Comparison of ENCODE assay signal across 8 cellular contexts in genomic region chr13:29508130-29508873, GRCh38.
DNase-seq lines count a peak whose midpoint lies in the region; ATAC-seq and TF ChIP-seq lines count a peak whose summit lies in the region.

No MANE protein-coding gene starts in this region.

- intact Hi-C loops in Calu3 (cut with micrococcal nuclease; ENCODE audit: unreplicated experiment) (loop anchor here (2.0 to 5.0 kb wide), 2 partner anchors 200 to 604 kb away; no protein-coding TSS in a partner anchor), transverse colon (cut with DNase I; ENCODE audit: low total_unique reads) (loop anchor here (5.0 kb wide), 1 partner anchor 604 kb away; no protein-coding TSS in a partner anchor)

- TF ChIP-seq EP300 in transverse colon (IDR thresholded peaks at IDR 0.05; ENCODE audit: low read depth) = no peak

- ATAC-seq in GM21390 (IDR thresholded peaks at IDR 0.05; ENCODE audit: unreplicated experiment) = peak; percentile 77

- peak overlapping the region; percentile 56 for H2AK5ac ChIP-seq in trophoblast cell (ENCODE audit: low read length)

- no peak overlapping the region for H2BK120ac ChIP-seq in trophoblast cell (ENCODE audit: insufficient read depth, low read length, poor library complexity)

- H3K9me3 ChIP-seq in MM.1S (replicated peaks; ENCODE audit: insufficient read depth, low read length) (no peaks in the 10 kb centered on the region), SK-N-MC (ENCODE audit: low read depth, low read length) (no peaks in the 10 kb centered on the region), trophoblast cell (ENCODE audit: insufficient read depth, low read depth, low read length) (peaks cover 2% of the 10 kb centered on the region), transverse colon (no peaks in the 10 kb centered on the region)

- H3K4me3 ChIP-seq in MM.1S (ENCODE audit: low read length) (no peak overlapping the region), SK-N-MC (no peak overlapping the region), trophoblast cell (ENCODE audit: low read depth, low read length) (no peak overlapping the region), transverse colon (no peak overlapping the region)

- DNase-seq in Calu3 (peak; percentile 75), MM.1S (peak; percentile 51), SK-N-MC (ENCODE audit: low read depth, low spot score) (peak; percentile 40), glomerular visceral epithelial cell (ENCODE audit: extremely low spot score) (peak; percentile 83), trophoblast cell (peak; percentile 78 to 93), transverse colon (peak; percentile 88)
- DNase-seq in activated naive CD4-positive, alpha-beta T cell treated with anti-CD3 and anti-CD28 coated beads, Interleukin-2, amount 10 ng/mL, durations not matched to agents 7 days and 5 days = peak; percentile 79

- H2BK12ac ChIP-seq in trophoblast cell (ENCODE audit: low read length) = peak overlapping the region; percentile 21

- H3K4me1 ChIP-seq in MM.1S (ENCODE audit: low read length) = no peaks in the 10 kb centered on the region
- H3K4me1 ChIP-seq in trophoblast cell (ENCODE audit: control insufficient read depth in 1 of 2, insufficient read depth in 2 of 2, low read length in 2 of 2) = peaks cover 7 to 15% of the 10 kb centered on the region in 2 experiments
- peaks cover 0 to 7% (median 4%) of the 10 kb centered on the region in 4 donors for H3K4me1 ChIP-seq in transverse colon

- H3K23ac ChIP-seq in trophoblast cell (ENCODE audit: low read length) = no peak overlapping the region

- H3K27me3 ChIP-seq in MM.1S (replicated peaks; ENCODE audit: insufficient read depth, low read length) (no peaks in the 10 kb centered on the region), trophoblast cell (ENCODE audit: insufficient read depth, low read length) (no peaks in the 10 kb centered on the region), transverse colon (peaks cover 7% of the 10 kb centered on the region)

- peak overlapping the region; percentile 6 for H3K14ac ChIP-seq in trophoblast cell (ENCODE audit: low read length)

- no peak for TF ChIP-seq POLR2A in transverse colon (IDR thresholded peaks at IDR 0.05)

- no peaks in the 10 kb centered on the region for H3F3A ChIP-seq in MM.1S (ENCODE audit: insufficient read depth, low read length)

- H4K20me1 ChIP-seq in MM.1S (ENCODE audit: insufficient read depth, low read length) = no peaks in the 10 kb centered on the region

- no peaks in the 10 kb centered on the region for H3K9me3 Mint-ChIP-seq in Calu3 (ENCODE audit: low read depth, unreplicated experiment)
- no peaks in the 10 kb centered on the region for H3K9me3 Mint-ChIP-seq in activated naive CD4-positive, alpha-beta T cell treated with anti-CD3 and anti-CD28 coated beads, Interleukin-2, amount 10 ng/mL, durations not matched to agents 7 days and 5 days

- no peak overlapping the region for H3K27ac Mint-ChIP-seq in Calu3 (ENCODE audit: unreplicated experiment)
- H3K27ac Mint-ChIP-seq in activated naive CD4-positive, alpha-beta T cell treated with anti-CD3 and anti-CD28 coated beads, Interleukin-2, amount 10 ng/mL, durations not matched to agents 7 days and 5 days = no peak overlapping the region

- no peak overlapping the region for H4K12ac ChIP-seq in trophoblast cell (ENCODE audit: low read depth, low read length)

- H2AFZ ChIP-seq in MM.1S (ENCODE audit: low read length) (no peak overlapping the region), trophoblast cell (ENCODE audit: insufficient read depth, low read length, poor library complexity) (no peak overlapping the region)

- H3K9ac ChIP-seq in MM.1S (ENCODE audit: low read length) (no peak overlapping the region), SK-N-MC (ENCODE audit: insufficient read length) (no peak overlapping the region), trophoblast cell (ENCODE audit: low read length) (no peak overlapping the region)

- no peaks in the 10 kb centered on the region for H3K9me2 ChIP-seq in MM.1S (replicated peaks; ENCODE audit: insufficient read depth, low read length)

- H3K27ac ChIP-seq in MM.1S (ENCODE audit: low read length) = no peak overlapping the region
- H3K27ac ChIP-seq in SK-N-MC = no peak overlapping the region
- peak overlapping the region; percentile 40 for H3K27ac ChIP-seq in trophoblast cell (ENCODE audit: low read depth, low read length)
- H3K27ac ChIP-seq in transverse colon = no peak overlapping the region

- H2BK5ac ChIP-seq in trophoblast cell (ENCODE audit: low read depth, low read length, poor library complexity) = no peak overlapping the region

- no peaks in the 10 kb centered on the region for H3K27me3 Mint-ChIP-seq in Calu3 (ENCODE audit: unreplicated experiment)
- H3K27me3 Mint-ChIP-seq in activated naive CD4-positive, alpha-beta T cell treated with anti-CD3 and anti-CD28 coated beads, Interleukin-2, amount 10 ng/mL, durations not matched to agents 7 days and 5 days = peaks cover 4% of the 10 kb centered on the region

- H4K8ac ChIP-seq in trophoblast cell (ENCODE audit: low read depth, low read length) = peak overlapping the region; percentile 26

- H3K36me3 ChIP-seq in MM.1S (replicated peaks; ENCODE audit: insufficient read depth, low read length) = no peaks in the 10 kb centered on the region
- H3K36me3 ChIP-seq in SK-N-MC (ENCODE audit: insufficient read depth, low read length) = peaks cover 6% of the 10 kb centered on the region; the same call in 1 of the 2 replicates
- peaks cover 18 to 21% of the 10 kb centered on the region in 2 experiments for H3K36me3 ChIP-seq in trophoblast cell (ENCODE audit: control insufficient read depth in 1 of 2, insufficient read depth in 2 of 2, low read length in 2 of 2)
- H3K36me3 ChIP-seq in transverse colon = no peaks in the 10 kb centered on the region

- no TSS peak for BruUV-seq in Calu3 (replicated peaks; lab: Mats Ljungman, UMichigan)

- in situ Hi-C loops in transverse colon (cut with MboI; ENCODE audit: low pct_ligation_motif_present in 1 of 4, low pct_unique_long_range_greater_than_20kb in 1 of 4, low sequenced_read_pairs in 3 of 4) = loop anchor here (10.0 to 25.0 kb wide), 4 partner anchors 196 to 606 kb away; no protein-coding TSS in a partner anchor

- no peak overlapping the region for H3K4me3 Mint-ChIP-seq in Calu3 (ENCODE audit: low read depth, unreplicated experiment)
- H3K4me3 Mint-ChIP-seq in activated naive CD4-positive, alpha-beta T cell treated with anti-CD3 and anti-CD28 coated beads, Interleukin-2, amount 10 ng/mL, durations not matched to agents 7 days and 5 days = no peak overlapping the region

- peaks cover 56% of the 10 kb centered on the region for H3K36me3 Mint-ChIP-seq in Calu3 (ENCODE audit: insufficient read depth, unreplicated experiment)
- H3K36me3 Mint-ChIP-seq in activated naive CD4-positive, alpha-beta T cell treated with anti-CD3 and anti-CD28 coated beads, Interleukin-2, amount 10 ng/mL, durations not matched to agents 7 days and 5 days = peaks cover 7% of the 10 kb centered on the region

- peaks cover 16% of the 10 kb centered on the region for H3K79me1 ChIP-seq in trophoblast cell (ENCODE audit: low read length)

- TF ChIP-seq CTCF in Calu3 (IDR thresholded peaks at IDR 0.05; ENCODE audit: unreplicated experiment) (peak; percentile 79), MM.1S (IDR thresholded peaks at IDR 0.05; ENCODE audit: low read length) (peak; percentile 73), transverse colon (IDR thresholded peaks at IDR 0.05) (peak; percentile 93 to 98 (median 97))

- CTCF ChIA-PET in Calu3 (lab: Charles Lee) = interaction anchor here (1.4 to 1.6 kb wide), 2 partner anchors 200 to 205 kb away, joined by 3 to 7 read pairs; no protein-coding TSS in a partner anchor
- CTCF ChIA-PET in activated naive CD4-positive, alpha-beta T cell treated with anti-CD3 and anti-CD28 coated beads, Interleukin-2, amount 10 ng/mL, durations not matched to agents 7 days and 5 days (lab: Charles Lee) = interaction anchor here (0.8 to 5.6 kb wide), 20 partner anchors 9 to 607 kb away, joined by 3 to 47 read pairs (median 5); no protein-coding TSS in a partner anchor

- no peak overlapping the region for H3K18ac ChIP-seq in trophoblast cell (ENCODE audit: low read length)

- no peaks in the 10 kb centered on the region for H3K4me1 Mint-ChIP-seq in Calu3 (ENCODE audit: low read depth, unreplicated experiment)
- H3K4me1 Mint-ChIP-seq in activated naive CD4-positive, alpha-beta T cell treated with anti-CD3 and anti-CD28 coated beads, Interleukin-2, amount 10 ng/mL, durations not matched to agents 7 days and 5 days = no peaks in the 10 kb centered on the region

- no peak overlapping the region for H3K4me2 ChIP-seq in MM.1S (ENCODE audit: low read depth, low read length)
- H3K4me2 ChIP-seq in trophoblast cell (ENCODE audit: low read length) = no peak overlapping the region

- WGBS in trophoblast cell (ENCODE audit: extremely low coverage, insufficient coverage, insufficient read length) = no CpG with 5 or more reads among the region's 16 CpGs
- WGBS in transverse colon (ENCODE audit: low coverage in 1 of 2), 2 donors = 51% methylated on average over 15 of the region's 16 CpGs; no CpG with 5 or more reads in 1 of the 2 donors

- no peak overlapping the region for H3K4ac ChIP-seq in trophoblast cell (ENCODE audit: low read depth, low read length)

- H4K91ac ChIP-seq in trophoblast cell (ENCODE audit: low read depth, low read length) = peak overlapping the region; percentile 54

- H3K79me2 ChIP-seq in MM.1S (ENCODE audit: low read length) (no peaks in the 10 kb centered on the region), trophoblast cell (ENCODE audit: control insufficient read depth, insufficient read depth, low read length, poor library complexity) (no peaks in the 10 kb centered on the region)
